In genomic region chr1:167301355-167301754, GRCh38 we compare ENCODE assay signal across 26 cellular contexts.
DNase-seq lines count a peak whose midpoint lies in the region; ATAC-seq and TF ChIP-seq lines count a peak whose summit lies in the region.
"Had no signal": no experiment of that assay in that cellular context is flagged by ENCODE, and none has a peak within 500 bp of the region (broad histone marks: within the 10 kb centered on the region; RNA-seq: fewer than 3 reads in every experiment).

No MANE protein-coding gene starts in this region.

- H3K27me3 ChIP-seq in neural progenitor cell: no peaks in the 10 kb centered on the region

- peak overlapping the region; percentile 5 for H3K4me2 ChIP-seq in neural progenitor cell
- H3K4me2 ChIP-seq: SK-N-SH had no signal

- H3K27ac ChIP-seq in neural progenitor cell: peak overlapping the region; percentile 27

- H3K9me3 Mint-ChIP-seq in WTC11 (no peaks in the 10 kb centered on the region), neural progenitor cell (peaks cover 3% of the 10 kb centered on the region)
- peaks cover 2% of the 10 kb centered on the region for H3K9me3 Mint-ChIP-seq in stimulated activated memory B cell treated with anti-CD40 and anti-IgM and Interleukin-4, amounts not matched to agents 10 μg/mL and 1 μg/mL and 100 μg/mL, for 72 hours
- H3K9me3 Mint-ChIP-seq: activated naive CD8-positive, alpha-beta T cell treated with anti-CD3 and anti-CD28 coated beads for 36 hours; activated T-cell treated with anti-CD3 and anti-CD28 coated beads, Interleukin-2, amount 50 U/mL, for 4 hours; CD4-positive, alpha-beta T cell; immature natural killer cell; nephron; stimulated activated effector memory CD8-positive, alpha-beta T cell treated with anti-CD3 and anti-CD28 coated beads, Interleukin-12 subunit alpha, Interleukin-12 subunit beta, amount 100 ng/mL, for 72 hours; type B pancreatic cell had no signal

- H3K4me3 ChIP-seq in neural progenitor cell: no peak overlapping the region

- H3K27me3 Mint-ChIP-seq in WTC11 (ENCODE audit: low read depth) (no peaks in the 10 kb centered on the region), neural progenitor cell (ENCODE audit: insufficient read depth, low read depth) (no peaks in the 10 kb centered on the region)
- no peaks in the 10 kb centered on the region for H3K27me3 Mint-ChIP-seq in stimulated activated memory B cell treated with anti-CD40 and anti-IgM and Interleukin-4, amounts not matched to agents 10 μg/mL and 1 μg/mL and 100 μg/mL, for 72 hours
- H3K27me3 Mint-ChIP-seq: activated CD8-positive, alpha-beta memory T cell treated with anti-CD3 and anti-CD28 coated beads, Interleukin-2, amount 10 ng/mL, durations not matched to agents 7 days and 5 days; activated naive CD8-positive, alpha-beta T cell treated with anti-CD3 and anti-CD28 coated beads for 36 hours; CD4-positive, alpha-beta T cell; type B pancreatic cell had no signal

- POLR2A ChIA-PET in WTC11 (lab: Charles Lee): no interaction called here

- DNase-seq in NCI-H82 (lab: John Stamatoyannopoulos, UW) (peak; percentile 54), NCI-H82 treated with DMSO at 0.1 percent for 48 hours (lab: John Stamatoyannopoulos, UW; ENCODE audit: unreplicated experiment) (no peak), LHCN-M2 (ENCODE audit: low read depth) (peak; percentile 4), WTC11 (ENCODE audit: low spot score) (no peak), neural progenitor cell (ENCODE audit: low spot score) (peak; percentile 45), DMS153 treated with DMSO at 0.1 percent for 48 hours (lab: John Stamatoyannopoulos, UW; ENCODE audit: unreplicated experiment) (no peak)
- DNase-seq in stimulated activated naive CD4-positive, alpha-beta T cell (lab: John Stamatoyannopoulos, UW): no peak
- DNase-seq: activated CD4-positive, alpha-beta T cell treated with anti-CD3 and anti-CD28 coated beads, Interleukin-2, amount 50 U/mL, for 4 hours; activated CD4-positive, CD25-positive, alpha-beta regulatory T cell; activated CD8-positive, alpha-beta memory T cell treated with anti-CD3 and anti-CD28 coated beads, Interleukin-2, amount 10 ng/mL, durations not matched to agents 7 days and 5 days; activated gamma-delta T cell; activated naive CD8-positive, alpha-beta T cell treated with anti-CD3 and anti-CD28 coated beads for 36 hours; activated T-cell treated with anti-CD3 and anti-CD28 coated beads, Interleukin-2, amount 50 U/mL, for 4 hours; aorta; CD4-positive, alpha-beta T cell; immature natural killer cell; KG1; left cardiac atrium; NCI-H1694 treated with DMSO at 0.1 percent for 48 hours; NCI-H510A treated with DMSO at 0.1 percent for 48 hours; SK-N-SH; stimulated activated CD4-positive, alpha-beta T cell treated with anti-CD3 and anti-CD28 coated beads, Interleukin-15, amount 100 ng/mL, for 24 hours had no signal

- H3K9ac ChIP-seq in neural progenitor cell: no peak overlapping the region
- H3K9ac ChIP-seq: SK-N-SH had no signal

- H3K9me3 ChIP-seq in neural progenitor cell (ENCODE audit: low read depth): no peaks in the 10 kb centered on the region
- H3K9me3 ChIP-seq: SK-N-SH had no signal

- peaks cover 39% of the 10 kb centered on the region for H3K4me1 ChIP-seq in neural progenitor cell

- no peaks in the 10 kb centered on the region for H3K36me3 Mint-ChIP-seq in WTC11
- peaks cover 3% of the 10 kb centered on the region for H3K36me3 Mint-ChIP-seq in neural progenitor cell
- H3K36me3 Mint-ChIP-seq in stimulated activated memory B cell treated with anti-CD40 and anti-IgM and Interleukin-4, amounts not matched to agents 10 μg/mL and 1 μg/mL and 100 μg/mL, for 72 hours: peaks cover 5% of the 10 kb centered on the region
- H3K36me3 Mint-ChIP-seq: immature natural killer cell; stimulated activated effector memory CD8-positive, alpha-beta T cell treated with anti-CD3 and anti-CD28 coated beads, Interleukin-12 subunit alpha, Interleukin-12 subunit beta, amount 100 ng/mL, for 72 hours had no signal

- H3K4me1 Mint-ChIP-seq in WTC11 (peaks cover 47% of the 10 kb centered on the region), neural progenitor cell (peaks cover 29% of the 10 kb centered on the region)
- H3K4me1 Mint-ChIP-seq in stimulated activated memory B cell treated with anti-CD40 and anti-IgM and Interleukin-4, amounts not matched to agents 10 μg/mL and 1 μg/mL and 100 μg/mL, for 72 hours: peaks cover 25% of the 10 kb centered on the region
- H3K4me1 Mint-ChIP-seq: nephron had no signal

- H3F3A ChIP-seq in neural progenitor cell (ENCODE audit: low read depth): peaks cover 20% of the 10 kb centered on the region

- H4K20me1 ChIP-seq in neural progenitor cell (ENCODE audit: low read depth): peaks cover 67% of the 10 kb centered on the region

- H3K79me2 ChIP-seq in neural progenitor cell (ENCODE audit: low read depth): peaks cover 100% of the 10 kb centered on the region

- H3K36me3 ChIP-seq in neural progenitor cell: no peaks in the 10 kb centered on the region

- H3K4me3 Mint-ChIP-seq in WTC11 (no peak overlapping the region), neural progenitor cell (no peak overlapping the region)
- no peak overlapping the region for H3K4me3 Mint-ChIP-seq in stimulated activated memory B cell treated with anti-CD40 and anti-IgM and Interleukin-4, amounts not matched to agents 10 μg/mL and 1 μg/mL and 100 μg/mL, for 72 hours
- H3K4me3 Mint-ChIP-seq: activated CD8-positive, alpha-beta memory T cell treated with anti-CD3 and anti-CD28 coated beads, Interleukin-2, amount 10 ng/mL, durations not matched to agents 7 days and 5 days; activated naive CD8-positive, alpha-beta T cell treated with anti-CD3 and anti-CD28 coated beads for 36 hours; activated T-cell treated with anti-CD3 and anti-CD28 coated beads, Interleukin-2, amount 50 U/mL, for 4 hours; CD4-positive, alpha-beta T cell; immature natural killer cell; nephron; stimulated activated effector memory CD8-positive, alpha-beta T cell treated with anti-CD3 and anti-CD28 coated beads, Interleukin-12 subunit alpha, Interleukin-12 subunit beta, amount 100 ng/mL, for 72 hours; type B pancreatic cell had no signal

- H3K27ac Mint-ChIP-seq in WTC11 (no peak overlapping the region), neural progenitor cell (no peak overlapping the region)
- H3K27ac Mint-ChIP-seq in stimulated activated memory B cell treated with anti-CD40 and anti-IgM and Interleukin-4, amounts not matched to agents 10 μg/mL and 1 μg/mL and 100 μg/mL, for 72 hours: no peak overlapping the region
- H3K27ac Mint-ChIP-seq: activated CD8-positive, alpha-beta memory T cell treated with anti-CD3 and anti-CD28 coated beads, Interleukin-2, amount 10 ng/mL, durations not matched to agents 7 days and 5 days; activated naive CD8-positive, alpha-beta T cell treated with anti-CD3 and anti-CD28 coated beads for 36 hours; CD4-positive, alpha-beta T cell; nephron; stimulated activated effector memory CD8-positive, alpha-beta T cell treated with anti-CD3 and anti-CD28 coated beads, Interleukin-12 subunit alpha, Interleukin-12 subunit beta, amount 100 ng/mL, for 72 hours; type B pancreatic cell had no signal

- ATAC-seq in WTC11: peak; percentile 39; the same call in 1 of the 2 replicates
- ATAC-seq in stimulated activated memory B cell treated with anti-CD40 and anti-IgM and Interleukin-4, amounts not matched to agents 10 μg/mL and 1 μg/mL and 100 μg/mL, for 72 hours: no peak
- ATAC-seq: activated CD8-positive, alpha-beta memory T cell treated with anti-CD3 and anti-CD28 coated beads, Interleukin-2, amount 10 ng/mL, durations not matched to agents 7 days and 5 days; activated T-cell treated with anti-CD3 and anti-CD28 coated beads, Interleukin-2, amount 50 U/mL, for 4 hours; left cardiac atrium; stimulated activated effector memory CD8-positive, alpha-beta T cell treated with anti-CD3 and anti-CD28 coated beads, Interleukin-12 subunit alpha, Interleukin-12 subunit beta, amount 100 ng/mL, for 72 hours had no signal

- no peak overlapping the region for H2AFZ ChIP-seq in neural progenitor cell (replicated peaks)

- TF ChIP-seq CTCF in WTC11 (IDR thresholded peaks at IDR 0.05) (no peak), neural progenitor cell (IDR thresholded peaks at IDR 0.05) (no peak)

- CTCF ChIA-PET in WTC11 (lab: Charles Lee): interaction anchor here (1.0 to 1.1 kb wide), 2 partner anchors 16 to 41 kb away, joined by 3 read pairs; no protein-coding TSS in a partner anchor

TF ChIP-seq in WTC11, 78 proteins besides CTCF, POLR2A, EP300 and RAD21:
- no peak for TF ChIP-seq ZNF138 (CRISPR knock-in tag; conservative IDR thresholded peaks at IDR 0.05)

Comparison
In these comparisons a context has a peak if more than half of its experiments do, and no peak if none do; other contexts are left out.
1. DNase-seq: peak in NCI-H82 (single experiment), LHCN-M2 (single experiment) and neural progenitor cell (single experiment); none in NCI-H82 treated with DMSO at 0.1 percent for 48 hours (single experiment), WTC11 (single experiment), DMS153 treated with DMSO at 0.1 percent for 48 hours (single experiment) and stimulated activated naive CD4-positive, alpha-beta T cell (0 of 6).